In genomic region chr10:28468707-28469483, GRCh38 we compare ENCODE assay signal across 2 cellular contexts.
TF ChIP-seq lines count a peak whose summit lies in the region.

No MANE protein-coding gene starts in this region.

TF ChIP-seq in GM23338, 12 proteins besides CTCF, POLR2A, EP300 and RAD21:
- TF ChIP-seq NANOG (IDR thresholded peaks at IDR 0.05; ENCODE audit: borderline replicate concordance), result no peak
- TF ChIP-seq ZNF114 (CRISPR knock-in tag; IDR thresholded peaks at IDR 0.05), result no peak
- no peak for TF ChIP-seq ZNF462 (CRISPR knock-in tag; IDR thresholded peaks at IDR 0.05)
- TF ChIP-seq REST (IDR thresholded peaks at IDR 0.05; ENCODE audit: unreplicated experiment), result no peak

TF ChIP-seq in H1, 55 proteins besides CTCF, POLR2A, EP300 and RAD21:
- TF ChIP-seq JUN (IDR thresholded peaks at IDR 0.05; ENCODE audit: low read depth, low read length) (no peak), JUND (IDR thresholded peaks at IDR 0.05; ENCODE audit: low read length) (no peak)
